Comparison of ENCODE assay signal across 27 cellular contexts in the genomic region with DNA sequence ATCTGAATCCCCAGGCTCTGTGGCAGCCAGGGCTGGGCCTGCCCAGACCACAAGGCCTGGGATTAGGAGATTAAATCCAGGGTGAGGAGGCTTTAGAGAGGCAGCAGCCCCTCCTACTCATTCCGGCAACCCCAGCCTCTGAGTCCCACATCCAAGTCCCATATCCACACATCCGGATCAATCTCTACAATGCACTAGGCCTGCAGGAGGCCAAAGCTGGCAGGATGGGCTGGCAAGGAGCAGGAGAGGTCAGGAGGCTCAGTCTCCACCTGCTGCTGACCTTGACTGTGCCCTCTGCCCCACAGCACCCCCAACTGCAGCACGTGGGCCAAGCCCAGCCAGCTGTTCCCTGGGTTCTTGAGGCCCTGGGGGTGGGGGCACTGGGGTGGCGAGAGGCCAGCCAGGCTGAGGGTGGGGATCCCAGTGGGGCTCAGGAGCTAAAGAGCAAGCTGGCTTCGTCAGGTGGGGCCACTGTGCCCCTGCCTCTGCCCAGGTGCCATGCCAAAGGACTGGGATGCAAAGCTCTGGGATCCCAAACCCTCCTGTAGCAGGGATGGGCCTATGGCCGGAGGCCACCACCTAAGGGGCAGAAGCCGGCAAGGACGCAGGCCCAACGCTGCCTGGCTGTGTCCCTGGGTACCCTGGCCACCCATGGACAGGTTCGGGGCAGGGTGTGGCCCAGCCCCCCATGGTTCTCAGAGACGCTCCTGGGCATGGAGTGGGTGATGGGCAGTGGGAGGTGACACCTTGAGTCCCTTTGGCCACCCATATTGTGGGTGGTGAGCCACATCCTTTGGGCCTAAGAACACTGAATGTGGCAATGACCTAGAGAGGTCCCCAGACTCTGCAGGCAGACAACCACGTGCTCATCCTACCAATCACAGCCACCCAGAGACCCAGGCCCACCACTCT. TPM values are rescaled to one million over a fixed set of nuclear protein-coding genes. Genes with fewer than 3 reads are reported as not detected.
DNase-seq lines count a peak whose midpoint lies in the region; ATAC-seq and TF ChIP-seq lines count a peak whose summit lies in the region.
"Had no signal": no experiment of that assay in that cellular context is flagged by ENCODE, and none has a peak within 500 bp of the region (broad histone marks: within the 10 kb centered on the region; RNA-seq: fewer than 3 reads in every experiment).

No MANE protein-coding gene starts in this region.

- H3K9me3 ChIP-seq in endocrine pancreas (ENCODE audit: control insufficient read depth, low read length): no peaks in the 10 kb centered on the region
- H3K9me3 ChIP-seq in spleen: peaks cover 0 to 31% (median 11%) of the 10 kb centered on the region in 8 donors
- H3K9me3 ChIP-seq: transverse colon had no signal

- CTCF ChIA-PET in activated CD8-positive, alpha-beta memory T cell treated with anti-CD3 and anti-CD28 coated beads, Interleukin-2, amount 10 ng/mL, durations not matched to agents 7 days and 5 days (lab: Charles Lee): no interaction called here

- peaks cover 9% of the 10 kb centered on the region for H3K9me3 Mint-ChIP-seq in activated CD8-positive, alpha-beta memory T cell treated with anti-CD3 and anti-CD28 coated beads, Interleukin-2, amount 10 ng/mL, durations not matched to agents 7 days and 5 days (ENCODE audit: low read depth)
- H3K9me3 Mint-ChIP-seq in GM23338: peaks cover 13% of the 10 kb centered on the region
- H3K9me3 Mint-ChIP-seq: immature natural killer cell, natural killer cell had no signal

- no peaks in the 10 kb centered on the region for H3K9me2 ChIP-seq in GM23338 (ENCODE audit: insufficient read depth)

- no peak overlapping the region for H3K4me2 ChIP-seq in GM23338
- H3K4me2 ChIP-seq: hepatocyte had no signal

- peak overlapping the region; percentile 67 for H3K9ac ChIP-seq in endocrine pancreas (ENCODE audit: control insufficient read depth, insufficient read depth, low read length)

- H3K4me1 ChIP-seq in GM23338 (ENCODE audit: insufficient read depth) (peaks cover 9% of the 10 kb centered on the region; the same call in 1 of the 2 replicates), endocrine pancreas (ENCODE audit: control insufficient read depth, insufficient read depth, low read length) (no peaks in the 10 kb centered on the region), spleen (peaks cover 3 to 32% (median 26%) of the 10 kb centered on the region in 6 donors)

- H3K36me3 ChIP-seq in GM23338 (ENCODE audit: insufficient read depth): no peaks in the 10 kb centered on the region
- peaks cover 14% of the 10 kb centered on the region for H3K36me3 ChIP-seq in endocrine pancreas (ENCODE audit: control insufficient read depth, insufficient read depth, low read length)
- no peaks in the 10 kb centered on the region for H3K36me3 ChIP-seq in spleen
- H3K36me3 ChIP-seq: esophagus squamous epithelium, stomach, transverse colon had no signal

- ATAC-seq in activated CD8-positive, alpha-beta memory T cell treated with anti-CD3 and anti-CD28 coated beads, Interleukin-2, amount 10 ng/mL, durations not matched to agents 7 days and 5 days: no peak
- ATAC-seq in GM23338: no peak
- ATAC-seq: HCT116, SK-N-SH treated with all-trans-retinoic acid at 6 μM for 48 hours had no signal

- H3K4me3 Mint-ChIP-seq in activated CD8-positive, alpha-beta memory T cell treated with anti-CD3 and anti-CD28 coated beads, Interleukin-2, amount 10 ng/mL, durations not matched to agents 7 days and 5 days: no peak overlapping the region
- H3K4me3 Mint-ChIP-seq in GM23338: peak overlapping the region; percentile 50
- H3K4me3 Mint-ChIP-seq: activated CD4-positive, alpha-beta T cell treated with anti-CD3 and anti-CD28 coated beads, Interleukin-2, amount 10 ng/mL, durations not matched to agents 24 days and 14 days; natural killer cell had no signal

- peak; percentile 31 for DNase-seq in activated CD8-positive, alpha-beta memory T cell treated with anti-CD3 and anti-CD28 coated beads, Interleukin-2, amount 10 ng/mL, durations not matched to agents 7 days and 5 days
- DNase-seq in activated CD8-positive, alpha-beta memory T cell treated with anti-CD3 and anti-CD28 coated beads for 24 hours: no peak
- DNase-seq in GM23338 (ENCODE audit: low spot score): no peak
- DNase-seq in spleen: peak; percentile 57
- no peak for DNase-seq in NCI-H1694 (lab: John Stamatoyannopoulos, UW)
- no peak for DNase-seq in NCI-H226
- no peak for DNase-seq in T-helper 1 cell
- DNase-seq: activated CD4-positive, alpha-beta T cell treated with anti-CD3 and anti-CD28 coated beads, Interleukin-2, amount 10 ng/mL, durations not matched to agents 24 days and 14 days; AML-193; CD8-positive, alpha-beta memory T cell; esophagus squamous epithelium; GDM1; immature natural killer cell; natural killer cell; NCI-H1694 treated with DMSO at 0.1 percent for 48 hours; NCI-H69; transverse colon had no signal

- 0 out of 2 replicates have a peak, but pooled peaks cover 3% of the 10 kb centered on the region for H3F3A ChIP-seq in GM23338 (replicated peaks; ENCODE audit: low read depth)

- H4K20me1 ChIP-seq in GM23338 (replicated peaks; ENCODE audit: insufficient read depth): peaks cover 38% of the 10 kb centered on the region

- WGBS in spleen, 5 donors: 63 to 83% (median 79%) methylated on average over 3 to 12 of the region's 12 CpGs

- no peak overlapping the region for H3K27ac ChIP-seq in GM23338 (ENCODE audit: low read depth)
- no peak overlapping the region for H3K27ac ChIP-seq in spleen
- H3K27ac ChIP-seq: esophagus squamous epithelium, hepatocyte, RWPE1, stomach, transverse colon had no signal

- no peak overlapping the region for H3K27ac Mint-ChIP-seq in activated CD8-positive, alpha-beta memory T cell treated with anti-CD3 and anti-CD28 coated beads, Interleukin-2, amount 10 ng/mL, durations not matched to agents 7 days and 5 days
- no peak overlapping the region for H3K27ac Mint-ChIP-seq in GM23338
- H3K27ac Mint-ChIP-seq: activated CD4-positive, alpha-beta T cell treated with anti-CD3 and anti-CD28 coated beads, Interleukin-2, amount 10 ng/mL, durations not matched to agents 24 days and 14 days; activated T-helper 2 cell treated with anti-CD3 and anti-CD28 coated beads, Interferon-gamma antibody, Interleukin-2, Interleukin-4, amounts not matched to agents 10 μg/mL and 5 μg/mL and 100 μg/mL, durations not matched to agents 14 hours and 24 hours and 36 hours; immature natural killer cell; natural killer cell had no signal

- TF ChIP-seq POLR2A in spleen (IDR thresholded peaks at IDR 0.05): no peak

- peaks cover 1% of the 10 kb centered on the region for H3K36me3 Mint-ChIP-seq in activated CD8-positive, alpha-beta memory T cell treated with anti-CD3 and anti-CD28 coated beads, Interleukin-2, amount 10 ng/mL, durations not matched to agents 7 days and 5 days
- H3K36me3 Mint-ChIP-seq in GM23338 (ENCODE audit: low read depth): peaks cover 50% of the 10 kb centered on the region
- H3K36me3 Mint-ChIP-seq: natural killer cell had no signal

- peaks cover 5% of the 10 kb centered on the region for H3K4me1 Mint-ChIP-seq in activated CD8-positive, alpha-beta memory T cell treated with anti-CD3 and anti-CD28 coated beads, Interleukin-2, amount 10 ng/mL, durations not matched to agents 7 days and 5 days
- H3K4me1 Mint-ChIP-seq in GM23338: peaks cover 31% of the 10 kb centered on the region
- H3K4me1 Mint-ChIP-seq: natural killer cell had no signal

- intact Hi-C loops in spleen (cut with DNase I; ENCODE audit: low total_unique reads): no loop called here

- peaks cover 21% of the 10 kb centered on the region for H3K27me3 Mint-ChIP-seq in activated CD8-positive, alpha-beta memory T cell treated with anti-CD3 and anti-CD28 coated beads, Interleukin-2, amount 10 ng/mL, durations not matched to agents 7 days and 5 days
- H3K27me3 Mint-ChIP-seq in GM23338 (ENCODE audit: insufficient read depth, low read depth, poor library complexity): peaks cover 16% of the 10 kb centered on the region

- peaks cover 71% of the 10 kb centered on the region for H3K79me2 ChIP-seq in GM23338 (replicated peaks; ENCODE audit: insufficient read depth)
- H3K79me2 ChIP-seq: hepatocyte had no signal

- TF ChIP-seq CTCF in GM23338 (conservative IDR thresholded peaks at IDR 0.05; ENCODE audit: low read depth in 2 of 2) (no peak), spleen (IDR thresholded peaks at IDR 0.05 in 8 of 11, conservative IDR thresholded peaks at IDR 0.05 in 3 of 11) (no peak)

- H2AFZ ChIP-seq in GM23338: no peak overlapping the region
- H2AFZ ChIP-seq: hepatocyte had no signal

- H3K4me3 ChIP-seq in GM23338: no peak overlapping the region
- H3K4me3 ChIP-seq in endocrine pancreas (ENCODE audit: control insufficient read depth, insufficient read depth, low read length): no peak overlapping the region
- H3K4me3 ChIP-seq in spleen: no peak overlapping the region
- H3K4me3 ChIP-seq: esophagus squamous epithelium, hepatocyte, stomach, transverse colon had no signal

- peaks cover 5% of the 10 kb centered on the region for H3K27me3 ChIP-seq in GM23338 (ENCODE audit: insufficient read depth)
- H3K27me3 ChIP-seq in endocrine pancreas (ENCODE audit: control insufficient read depth, insufficient read depth, low read length): no peaks in the 10 kb centered on the region
- peaks cover 4 to 68% (median 44%) of the 10 kb centered on the region in 7 donors for H3K27me3 ChIP-seq in spleen (replicated peaks in 1 of 7)

RNA-seq across cellular contexts. Expression of a gene that starts 3.2 kb away (rescaled TPM):
- total RNA-seq in activated CD8-positive, alpha-beta memory T cell treated with anti-CD3 and anti-CD28 coated beads, Interleukin-2, amount 10 ng/mL, durations not matched to agents 7 days and 5 days: 1 to 10 TPM in 1 of 2 experiments, under 1 TPM in 1; 0.76 to 4.6 TPM
- 183 and 214 TPM in 2 replicates for total RNA-seq in GM23338 (2014; rRNA removed; shearing (Covaris generic))
- polyA plus RNA-seq in GM23338 (2016; fragmentation: Nextera tagmentation; extraction: Ambion mirVana) (158 and 169 TPM in 2 replicates), spleen (under 1 TPM; 0.02 to 0.11 (median 0.10) TPM)
- total RNA-seq in spleen: 1 to 10 TPM in 2 of 7 donors, under 1 TPM in 4, not detected in 1; 0.17 to 2.0 (median 0.86) TPM
- polyA plus RNA-seq: CD8-positive, alpha-beta memory T cell; immature natural killer cell had no signal

RNA-seq across cellular contexts. Expression of a gene that starts 51.8 kb away (rescaled TPM):
- not detected for total RNA-seq in activated CD8-positive, alpha-beta memory T cell treated with anti-CD3 and anti-CD28 coated beads, Interleukin-2, amount 10 ng/mL, durations not matched to agents 7 days and 5 days
- total RNA-seq in GM23338 (2014; rRNA removed; shearing (Covaris generic)): not detected in 2 replicates
- polyA plus RNA-seq in GM23338 (2016; fragmentation: Nextera tagmentation; extraction: Ambion mirVana) (not detected in 2 replicates), spleen (1 to 10 TPM in 2 of 3 donors, under 1 TPM in 1; 0.61 to 1.5 (median 1.2) TPM)
- 1 to 10 TPM in 5 of 7 donors, under 1 TPM in 1, not detected in 1; 0.70 to 4.5 (median 3.8) TPM for total RNA-seq in spleen
- total RNA-seq: activated CD4-positive, alpha-beta T cell treated with anti-CD3 and anti-CD28 coated beads, Interleukin-2, amount 10 ng/mL, durations not matched to agents 24 days and 14 days; activated T-helper 2 cell treated with anti-CD3 and anti-CD28 coated beads, Interferon-gamma antibody, Interleukin-2, Interleukin-4, amounts not matched to agents 10 μg/mL and 5 μg/mL and 100 μg/mL, durations not matched to agents 14 hours and 24 hours and 36 hours; CD8-positive, alpha-beta memory T cell; esophagus squamous epithelium; frontal cortex; LHCN-M2; natural killer cell; stomach; T-helper 2 cell treated with Interferon-gamma antibody and Interleukin-4, amounts not matched to agents 100 ng/mL and 5 ng/mL, for 36 hours had no signal
- polyA plus RNA-seq: CD8-positive, alpha-beta memory T cell; immature natural killer cell; stomach had no signal

Comparison
In these comparisons a context has a peak if more than half of its experiments do, and no peak if none do; other contexts are left out.
1. DNase-seq: peak in activated CD8-positive, alpha-beta memory T cell treated with anti-CD3 and anti-CD28 coated beads, Interleukin-2, amount 10 ng/mL, durations not matched to agents 7 days and 5 days (single experiment) and spleen (single experiment); none in activated CD8-positive, alpha-beta memory T cell treated with anti-CD3 and anti-CD28 coated beads for 24 hours (single experiment), GM23338 (single experiment), NCI-H1694 (single experiment), NCI-H226 (single experiment) and T-helper 1 cell (0 of 5).
2. RNA of a gene that starts 3.2 kb away (total RNA-seq): 183 to 214 TPM in GM23338; 0.76 to 4.6 TPM in activated CD8-positive, alpha-beta memory T cell treated with anti-CD3 and anti-CD28 coated beads, Interleukin-2, amount 10 ng/mL, durations not matched to agents 7 days and 5 days and 0.17 to 2.0 TPM in spleen; every median in the first group is over 10 times any median in the second.